Comparison of ENCODE assay signal across 1 cellular context in genomic region chr9:128723866-128724743, GRCh38.
TF ChIP-seq lines count a peak whose summit lies in the region.

Gene ZDHHC12, minus strand, starts transcription at chr9:128724127. Its CDS starts 34 bp downstream, at chr9:128724093.

TF ChIP-seq in K562, 482 proteins besides CTCF, POLR2A, EP300 and RAD21 (continued from another document):
- TF ChIP-seq, protein P1, sequence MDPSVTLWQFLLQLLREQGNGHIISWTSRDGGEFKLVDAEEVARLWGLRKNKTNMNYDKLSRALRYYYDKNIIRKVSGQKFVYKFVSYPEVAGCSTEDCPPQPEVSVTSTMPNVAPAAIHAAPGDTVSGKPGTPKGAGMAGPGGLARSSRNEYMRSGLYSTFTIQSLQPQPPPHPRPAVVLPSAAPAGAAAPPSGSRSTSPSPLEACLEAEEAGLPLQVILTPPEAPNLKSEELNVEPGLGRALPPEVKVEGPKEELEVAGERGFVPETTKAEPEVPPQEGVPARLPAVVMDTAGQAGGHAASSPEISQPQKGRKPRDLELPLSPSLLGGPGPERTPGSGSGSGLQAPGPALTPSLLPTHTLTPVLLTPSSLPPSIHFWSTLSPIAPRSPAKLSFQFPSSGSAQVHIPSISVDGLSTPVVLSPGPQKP (CRISPR knock-in tag; IDR thresholded peaks at IDR 0.05) = no peak
- TF ChIP-seq NBN (IDR thresholded peaks at IDR 0.05; ENCODE audit: low read depth) (peak; percentile 74; the same call in 1 of the 2 replicates), MAX (CRISPR knock-in tag; IDR thresholded peaks at IDR 0.05) (peak; percentile 74), L3MBTL2 (IDR thresholded peaks at IDR 0.05) (peak; percentile 71), MTA1 (IDR thresholded peaks at IDR 0.05; ENCODE audit: borderline replicate concordance) (peak; percentile 22; the same call in 1 of the 2 replicates), ZNF277 (CRISPR knock-in tag; IDR thresholded peaks at IDR 0.05; ENCODE audit: borderline replicate concordance) (no peak), GTF2A2 (tag; IDR thresholded peaks at IDR 0.05) (peak; percentile 50; the same call in 1 of the 2 replicates), GATAD2B (IDR thresholded peaks at IDR 0.05; ENCODE audit: borderline replicate concordance) (no peak), MTF1 (CRISPR knock-in tag; IDR thresholded peaks at IDR 0.05; ENCODE audit: borderline replicate concordance) (no peak), POLR2H (tag; IDR thresholded peaks at IDR 0.05; ENCODE audit: low read depth) (peak; percentile 70), ZBTB49 (CRISPR knock-in tag; IDR thresholded peaks at IDR 0.05; ENCODE audit: borderline replicate concordance) (no peak), ZBTB12 (CRISPR knock-in tag; IDR thresholded peaks at IDR 0.05) (no peak), POLR3A (IDR thresholded peaks at IDR 0.05; ENCODE audit: borderline replicate concordance, extremely low read depth, insufficient read depth, insufficient read length) (no peak), RBM39 (optimal IDR thresholded peaks at IDR 0.05; ENCODE audit: low read depth, low read length) (peak; percentile 38), SMAD4 (CRISPR knock-in tag; conservative IDR thresholded peaks at IDR 0.05) (peak; percentile 67; the same call in 1 of the 2 replicates)
- TF ChIP-seq, protein P2, sequence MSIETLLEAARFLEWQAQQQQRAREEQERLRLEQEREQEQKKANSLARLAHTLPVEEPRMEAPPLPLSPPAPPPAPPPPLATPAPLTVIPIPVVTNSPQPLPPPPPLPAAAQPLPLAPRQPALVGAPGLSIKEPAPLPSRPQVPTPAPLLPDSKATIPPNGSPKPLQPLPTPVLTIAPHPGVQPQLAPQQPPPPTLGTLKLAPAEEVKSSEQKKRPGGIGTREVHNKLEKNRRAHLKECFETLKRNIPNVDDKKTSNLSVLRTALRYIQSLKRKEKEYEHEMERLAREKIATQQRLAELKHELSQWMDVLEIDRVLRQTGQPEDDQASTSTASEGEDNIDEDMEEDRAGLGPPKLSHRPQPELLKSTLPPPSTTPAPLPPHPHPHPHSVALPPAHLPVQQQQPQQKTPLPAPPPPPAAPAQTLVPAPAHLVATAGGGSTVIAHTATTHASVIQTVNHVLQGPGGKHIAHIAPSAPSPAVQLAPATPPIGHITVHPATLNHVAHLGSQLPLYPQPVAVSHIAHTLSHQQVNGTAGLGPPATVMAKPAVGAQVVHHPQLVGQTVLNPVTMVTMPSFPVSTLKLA (conservative IDR thresholded peaks at IDR 0.05) = peak; percentile 49 to 62; a peak in 3 of 4 replicates
- TF ChIP-seq, protein P3, sequence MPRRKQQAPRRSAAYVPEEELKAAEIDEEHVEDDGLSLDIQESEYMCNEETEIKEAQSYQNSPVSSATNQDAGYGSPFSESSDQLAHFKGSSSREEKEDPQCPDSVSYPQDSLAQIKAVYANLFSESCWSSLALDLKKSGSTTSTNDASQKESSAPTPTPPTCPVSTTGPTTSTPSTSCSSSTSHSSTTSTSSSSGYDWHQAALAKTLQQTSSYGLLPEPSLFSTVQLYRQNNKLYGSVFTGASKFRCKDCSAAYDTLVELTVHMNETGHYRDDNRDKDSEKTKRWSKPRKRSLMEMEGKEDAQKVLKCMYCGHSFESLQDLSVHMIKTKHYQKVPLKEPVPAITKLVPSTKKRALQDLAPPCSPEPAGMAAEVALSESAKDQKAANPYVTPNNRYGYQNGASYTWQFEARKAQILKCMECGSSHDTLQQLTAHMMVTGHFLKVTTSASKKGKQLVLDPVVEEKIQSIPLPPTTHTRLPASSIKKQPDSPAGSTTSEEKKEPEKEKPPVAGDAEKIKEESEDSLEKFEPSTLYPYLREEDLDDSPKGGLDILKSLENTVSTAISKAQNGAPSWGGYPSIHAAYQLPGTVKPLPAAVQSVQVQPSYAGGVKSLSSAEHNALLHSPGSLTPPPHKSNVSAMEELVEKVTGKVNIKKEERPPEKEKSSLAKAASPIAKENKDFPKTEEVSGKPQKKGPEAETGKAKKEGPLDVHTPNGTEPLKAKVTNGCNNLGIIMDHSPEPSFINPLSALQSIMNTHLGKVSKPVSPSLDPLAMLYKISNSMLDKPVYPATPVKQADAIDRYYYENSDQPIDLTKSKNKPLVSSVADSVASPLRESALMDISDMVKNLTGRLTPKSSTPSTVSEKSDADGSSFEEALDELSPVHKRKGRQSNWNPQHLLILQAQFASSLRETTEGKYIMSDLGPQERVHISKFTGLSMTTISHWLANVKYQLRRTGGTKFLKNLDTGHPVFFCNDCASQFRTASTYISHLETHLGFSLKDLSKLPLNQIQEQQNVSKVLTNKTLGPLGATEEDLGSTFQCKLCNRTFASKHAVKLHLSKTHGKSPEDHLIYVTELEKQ (CRISPR knock-in tag; IDR thresholded peaks at IDR 0.05) = no peak
- TF ChIP-seq, protein P4, sequence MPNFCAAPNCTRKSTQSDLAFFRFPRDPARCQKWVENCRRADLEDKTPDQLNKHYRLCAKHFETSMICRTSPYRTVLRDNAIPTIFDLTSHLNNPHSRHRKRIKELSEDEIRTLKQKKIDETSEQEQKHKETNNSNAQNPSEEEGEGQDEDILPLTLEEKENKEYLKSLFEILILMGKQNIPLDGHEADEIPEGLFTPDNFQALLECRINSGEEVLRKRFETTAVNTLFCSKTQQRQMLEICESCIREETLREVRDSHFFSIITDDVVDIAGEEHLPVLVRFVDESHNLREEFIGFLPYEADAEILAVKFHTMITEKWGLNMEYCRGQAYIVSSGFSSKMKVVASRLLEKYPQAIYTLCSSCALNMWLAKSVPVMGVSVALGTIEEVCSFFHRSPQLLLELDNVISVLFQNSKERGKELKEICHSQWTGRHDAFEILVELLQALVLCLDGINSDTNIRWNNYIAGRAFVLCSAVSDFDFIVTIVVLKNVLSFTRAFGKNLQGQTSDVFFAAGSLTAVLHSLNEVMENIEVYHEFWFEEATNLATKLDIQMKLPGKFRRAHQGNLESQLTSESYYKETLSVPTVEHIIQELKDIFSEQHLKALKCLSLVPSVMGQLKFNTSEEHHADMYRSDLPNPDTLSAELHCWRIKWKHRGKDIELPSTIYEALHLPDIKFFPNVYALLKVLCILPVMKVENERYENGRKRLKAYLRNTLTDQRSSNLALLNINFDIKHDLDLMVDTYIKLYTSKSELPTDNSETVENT (CRISPR knock-in tag; IDR thresholded peaks at IDR 0.05) = peak; percentile 80
